8 cellular contexts compared by ENCODE assay signal in the genomic region with DNA sequence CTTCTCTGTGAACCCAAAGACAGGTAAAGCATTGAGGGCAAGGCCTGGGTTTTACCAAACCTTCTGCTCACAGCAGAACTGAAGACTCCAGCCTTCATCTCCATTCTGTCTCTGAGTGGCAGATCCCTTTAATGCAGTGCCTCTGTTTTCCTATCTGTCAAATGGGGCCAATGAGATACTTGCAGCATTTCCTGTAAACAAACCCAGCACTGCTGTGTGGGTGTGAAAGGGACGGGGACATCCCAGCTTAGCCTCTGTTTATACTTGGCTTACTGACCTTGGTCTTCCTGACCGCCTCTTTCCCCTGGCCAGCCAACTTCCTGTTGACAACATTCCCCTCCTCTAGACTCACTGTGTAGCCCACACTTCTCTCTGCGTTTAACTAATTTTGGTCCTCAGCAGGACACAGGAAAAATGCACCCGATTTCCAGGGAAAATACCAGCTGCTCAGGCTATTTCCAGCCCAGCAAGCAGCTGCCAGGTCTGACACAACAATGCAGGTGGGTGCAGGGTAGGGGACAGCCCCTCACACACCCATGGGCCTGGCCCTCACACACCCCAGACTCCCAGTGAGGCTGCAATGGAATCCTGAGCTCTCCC.
DNase-seq lines count a peak whose midpoint lies in the region; ATAC-seq and TF ChIP-seq lines count a peak whose summit lies in the region.

No MANE protein-coding gene starts in this region.

- no peaks in the 10 kb centered on the region for H3K36me3 ChIP-seq in mesenchymal stem cell (ENCODE audit: control insufficient read depth in 1 of 2, insufficient read depth in 2 of 2, low read depth in 1 of 2, low read length in 2 of 2)
- no peaks in the 10 kb centered on the region for H3K36me3 ChIP-seq in uterus
- H3K36me3 ChIP-seq in A673 (ENCODE audit: insufficient read depth, low read length, poor library complexity, severe bottlenecking): no peaks in the 10 kb centered on the region

- TF ChIP-seq CTCF in uterus (IDR thresholded peaks at IDR 0.05) (no peak), A673 (conservative IDR thresholded peaks at IDR 0.05; ENCODE audit: low read depth, low read length) (no peak)

- no peak overlapping the region for H2BK15ac ChIP-seq in mesenchymal stem cell (ENCODE audit: low read depth, poor library complexity, severe bottlenecking)

- H2AK5ac ChIP-seq in mesenchymal stem cell (ENCODE audit: low read length, severe bottlenecking): peak overlapping the region; percentile 53

- H3K4me1 Mint-ChIP-seq in activated naive CD4-positive, alpha-beta T cell treated with anti-CD3 and anti-CD28 coated beads, Interleukin-2, amount 10 ng/mL, durations not matched to agents 7 days and 5 days: peaks cover 29% of the 10 kb centered on the region
- peaks cover 56% of the 10 kb centered on the region for H3K4me1 Mint-ChIP-seq in central memory CD8-positive, alpha-beta T cell

- H3K27ac Mint-ChIP-seq in activated naive CD4-positive, alpha-beta T cell treated with anti-CD3 and anti-CD28 coated beads, Interleukin-2, amount 10 ng/mL, durations not matched to agents 7 days and 5 days: peak overlapping the region; percentile 80
- H3K27ac Mint-ChIP-seq in central memory CD8-positive, alpha-beta T cell (ENCODE audit: low read depth): peak overlapping the region; percentile 95

- POLR2A ChIA-PET in A673 (lab: Charles Lee; ENCODE audit: low non-redundant PET): no interaction called here

- H4K91ac ChIP-seq in mesenchymal stem cell (ENCODE audit: low read length): peak overlapping the region; percentile 43

- H3K27me3 ChIP-seq in mesenchymal stem cell (ENCODE audit: control insufficient read depth in 1 of 2, insufficient read depth in 1 of 2, low read length in 2 of 2): no peaks in the 10 kb centered on the region
- H3K27me3 ChIP-seq in uterus: no peaks in the 10 kb centered on the region
- no peaks in the 10 kb centered on the region for H3K27me3 ChIP-seq in A673 (replicated peaks; ENCODE audit: insufficient read depth, low read depth, low read length, poor library complexity)

- peak overlapping the region; percentile 23 to 97 for H3K18ac ChIP-seq in mesenchymal stem cell (ENCODE audit: low read depth in 1 of 2, low read length in 2 of 2)

- H2BK5ac ChIP-seq in mesenchymal stem cell (ENCODE audit: low read depth, low read length, poor library complexity, severe bottlenecking): no peak overlapping the region

- peak overlapping the region; percentile 17 to 57 for H3K4ac ChIP-seq in mesenchymal stem cell (ENCODE audit: low read depth in 1 of 2, low read length in 2 of 2)

- no TSS peak for BruUV-seq in A673 (replicated peaks; lab: Mats Ljungman, UMichigan)

- peak overlapping the region; percentile 8 for H3K9ac ChIP-seq in mesenchymal stem cell (ENCODE audit: low read length)

- no peaks in the 10 kb centered on the region for H3K9me3 Mint-ChIP-seq in activated naive CD4-positive, alpha-beta T cell treated with anti-CD3 and anti-CD28 coated beads, Interleukin-2, amount 10 ng/mL, durations not matched to agents 7 days and 5 days
- H3K9me3 Mint-ChIP-seq in central memory CD8-positive, alpha-beta T cell: no peaks in the 10 kb centered on the region

- H3K23ac ChIP-seq in mesenchymal stem cell (ENCODE audit: low read length in 2 of 2): no peak overlapping the region

- peak; percentile 27 for DNase-seq in activated naive CD4-positive, alpha-beta T cell treated with anti-CD3 and anti-CD28 coated beads, Interleukin-2, amount 10 ng/mL, durations not matched to agents 7 days and 5 days
- DNase-seq in activated naive CD4-positive, alpha-beta T cell (lab: John Stamatoyannopoulos, UW): no peak
- no peak for DNase-seq in central memory CD8-positive, alpha-beta T cell (ENCODE audit: low spot score in 2 of 2)
- DNase-seq in mesenchymal stem cell (peak; percentile 86), uterus (peak in 1 of 2 donors; percentile 53), A673 (ENCODE audit: low spot score) (no peak), 8988T (no peak)
- DNase-seq in effector CD8-positive, alpha-beta T cell (lab: John Stamatoyannopoulos, UW): no peak

- peak; percentile 74 for ATAC-seq in central memory CD8-positive, alpha-beta T cell (replicated peaks; ENCODE audit: extremely low read depth, poor library complexity, severe bottlenecking)

- H3K4me1 ChIP-seq in mesenchymal stem cell (ENCODE audit: control insufficient read depth, insufficient read depth, low read depth, low read length) (peaks cover 14% of the 10 kb centered on the region), uterus (no peaks in the 10 kb centered on the region), A673 (ENCODE audit: insufficient read depth, low read length, poor library complexity, severe bottlenecking) (peaks cover 10% of the 10 kb centered on the region)

- H4K8ac ChIP-seq in mesenchymal stem cell (ENCODE audit: low read length): peak overlapping the region; percentile 63

- peak overlapping the region; percentile 60 to 96 for H2BK12ac ChIP-seq in mesenchymal stem cell (ENCODE audit: low read length in 2 of 2)

- peak overlapping the region in 1 of 2 experiments; percentile 78 for H3K14ac ChIP-seq in mesenchymal stem cell (ENCODE audit: low read length in 2 of 2)

- H3K4me2 ChIP-seq in mesenchymal stem cell (ENCODE audit: low read length, poor library complexity, severe bottlenecking): no peak overlapping the region

- H3K27ac ChIP-seq in mesenchymal stem cell (ENCODE audit: low read length, poor library complexity, severe bottlenecking) (peak overlapping the region; percentile 18), uterus (peak overlapping the region; percentile 42 to 67), A673 (ENCODE audit: low read depth, low read length, poor library complexity, severe bottlenecking) (no peak overlapping the region)

- intact Hi-C loops in uterus (cut with DNase I; ENCODE audit: low total_unique reads): no loop called here
- intact Hi-C loops in A673 (cut with micrococcal nuclease; ENCODE audit: unreplicated experiment): loop anchor here (10.0 kb wide), 1 partner anchor 105 kb away; a partner anchor contains a TSS

- 11% methylated on average over 4 of the region's 4 CpGs for WGBS in mesenchymal stem cell

- H3K4me3 ChIP-seq in mesenchymal stem cell (ENCODE audit: insufficient read depth in 1 of 2, low read depth in 1 of 2, low read length in 2 of 2) (no peak overlapping the region), uterus (no peak overlapping the region), A673 (ENCODE audit: low read depth, low read length, poor library complexity, severe bottlenecking) (no peak overlapping the region)

- no peak overlapping the region for H2BK120ac ChIP-seq in mesenchymal stem cell (ENCODE audit: low read depth, low read length)

- H3K79me1 ChIP-seq in mesenchymal stem cell (replicated peaks; ENCODE audit: low read length, poor library complexity, severe bottlenecking): no peaks in the 10 kb centered on the region

- TF ChIP-seq POLR2A in uterus (IDR thresholded peaks at IDR 0.05): no peak

- no peak overlapping the region for H3K4me3 Mint-ChIP-seq in activated naive CD4-positive, alpha-beta T cell treated with anti-CD3 and anti-CD28 coated beads, Interleukin-2, amount 10 ng/mL, durations not matched to agents 7 days and 5 days
- H3K4me3 Mint-ChIP-seq in central memory CD8-positive, alpha-beta T cell: peak overlapping the region; percentile 69

- peaks cover 4% of the 10 kb centered on the region for H3K36me3 Mint-ChIP-seq in activated naive CD4-positive, alpha-beta T cell treated with anti-CD3 and anti-CD28 coated beads, Interleukin-2, amount 10 ng/mL, durations not matched to agents 7 days and 5 days
- H3K36me3 Mint-ChIP-seq in central memory CD8-positive, alpha-beta T cell (ENCODE audit: insufficient read depth): peaks cover 7% of the 10 kb centered on the region

- H3K27me3 Mint-ChIP-seq in activated naive CD4-positive, alpha-beta T cell treated with anti-CD3 and anti-CD28 coated beads, Interleukin-2, amount 10 ng/mL, durations not matched to agents 7 days and 5 days: peaks cover 4% of the 10 kb centered on the region
- H3K27me3 Mint-ChIP-seq in central memory CD8-positive, alpha-beta T cell: no peaks in the 10 kb centered on the region

- CTCF ChIA-PET in activated naive CD4-positive, alpha-beta T cell treated with anti-CD3 and anti-CD28 coated beads, Interleukin-2, amount 10 ng/mL, durations not matched to agents 7 days and 5 days (lab: Charles Lee): no interaction called here
- CTCF ChIA-PET in A673 (lab: Charles Lee): no interaction called here

- H2AFZ ChIP-seq in mesenchymal stem cell (ENCODE audit: low read depth, low read length): peak overlapping the region; percentile 57

- H3K9me3 ChIP-seq in mesenchymal stem cell (ENCODE audit: control insufficient read depth, low read length): no peaks in the 10 kb centered on the region
- no peaks in the 10 kb centered on the region for H3K9me3 ChIP-seq in uterus
- no peaks in the 10 kb centered on the region for H3K9me3 ChIP-seq in A673 (ENCODE audit: low read depth, low read length, poor library complexity, severe bottlenecking)

Comparison
In these comparisons a context has a peak if more than half of its experiments do, and no peak if none do; other contexts are left out.
1. DNase-seq: peak in activated naive CD4-positive, alpha-beta T cell treated with anti-CD3 and anti-CD28 coated beads, Interleukin-2, amount 10 ng/mL, durations not matched to agents 7 days and 5 days (single experiment) and mesenchymal stem cell (single experiment); none in activated naive CD4-positive, alpha-beta T cell (0 of 4), central memory CD8-positive, alpha-beta T cell (0 of 2), effector CD8-positive, alpha-beta T cell (single experiment), A673 (single experiment) and 8988T (single experiment).